33 cellular contexts compared by ENCODE assay signal in genomic region chr11:58164990-58165389, GRCh38. TPM values are rescaled to one million over a fixed set of nuclear protein-coding genes. Genes with fewer than 3 reads are reported as not detected.
"Had no signal": no experiment of that assay in that cellular context is flagged by ENCODE, and none has a peak within 500 bp of the region (broad histone marks: within the 10 kb centered on the region; RNA-seq: fewer than 3 reads in every experiment).

No MANE protein-coding gene starts in this region.

- H3K27ac ChIP-seq: heart left ventricle, left lung, lower lobe of right lung, prostate gland, sigmoid colon, spleen, suprapubic skin, thoracic aorta, tibial artery, uterus had no signal

- FAIRE-seq: keratinocyte, pancreas, small intestine had no signal

- H3K27me3 ChIP-seq: heart left ventricle, left lung, pancreas, sigmoid colon, suprapubic skin, tibial artery, uterus had no signal

- H3K4me3 ChIP-seq: heart left ventricle, left lung, lower lobe of right lung, pancreas, prostate gland, sigmoid colon, spleen, suprapubic skin, thoracic aorta, tibial artery, uterus had no signal

- H3K27ac Mint-ChIP-seq: naive B cell; natural killer cell; stimulated activated effector memory CD8-positive, alpha-beta T cell treated with anti-CD3 and anti-CD28 coated beads, Interleukin-12 subunit alpha, Interleukin-12 subunit beta, amount 100 ng/mL, for 72 hours; stimulated activated naive CD8-positive, alpha-beta T cell treated with anti-CD3 and anti-CD28 coated beads, Interleukin-15, Interleukin-2, amounts not matched to agents 100 ng/mL and 50 ng/mL, for 24 hours; type B pancreatic cell had no signal

- H3K4me1 ChIP-seq: heart left ventricle, left lung, lower lobe of right lung, pancreas, prostate gland, sigmoid colon, spleen, suprapubic skin, tibial artery, uterus had no signal

- H3K9me3 ChIP-seq: left lung, lower lobe of right lung, pancreas, prostate gland, sigmoid colon, spleen, suprapubic skin, thoracic aorta, tibial artery, uterus had no signal

- H3K9me3 Mint-ChIP-seq: natural killer cell; stimulated activated effector memory CD8-positive, alpha-beta T cell treated with anti-CD3 and anti-CD28 coated beads, Interleukin-12 subunit alpha, Interleukin-12 subunit beta, amount 100 ng/mL, for 72 hours; stimulated activated naive CD8-positive, alpha-beta T cell treated with anti-CD3 and anti-CD28 coated beads, Interleukin-15, Interleukin-2, amounts not matched to agents 100 ng/mL and 50 ng/mL, for 24 hours; type B pancreatic cell had no signal

- H3K4me3 Mint-ChIP-seq: naive B cell; natural killer cell; stimulated activated effector memory CD8-positive, alpha-beta T cell treated with anti-CD3 and anti-CD28 coated beads, Interleukin-12 subunit alpha, Interleukin-12 subunit beta, amount 100 ng/mL, for 72 hours; stimulated activated naive CD8-positive, alpha-beta T cell treated with anti-CD3 and anti-CD28 coated beads, Interleukin-15, Interleukin-2, amounts not matched to agents 100 ng/mL and 50 ng/mL, for 24 hours; type B pancreatic cell had no signal

- H3K36me3 ChIP-seq: heart left ventricle, left lung, lower lobe of right lung, pancreas, prostate gland, sigmoid colon, spleen, suprapubic skin, thoracic aorta, tibial artery, uterus had no signal

- ATAC-seq: heart left ventricle; left cardiac atrium; left lung; lower lobe of right lung; natural killer cell; right cardiac atrium; stimulated activated effector memory CD8-positive, alpha-beta T cell treated with anti-CD3 and anti-CD28 coated beads, Interleukin-12 subunit alpha, Interleukin-12 subunit beta, amount 100 ng/mL, for 72 hours had no signal

- DNase-seq: heart left ventricle; hippocampal formation; kidney glomerular epithelial cell; left cardiac atrium; left lung; lower lobe of right lung; mammary epithelial cell; mesenchymal stem cell; naive B cell; natural killer cell; pancreas; posterior cingulate gyrus; retina; right cardiac atrium; sigmoid colon; spleen; stimulated activated CD4-positive, alpha-beta T cell treated with anti-CD3 and anti-CD28 coated beads, Interleukin-4, amount 100 ng/mL, for 24 hours; stimulated activated naive CD4-positive, alpha-beta T cell; tibial artery; uterus had no signal

- H3K36me3 Mint-ChIP-seq: naive B cell; natural killer cell; stimulated activated effector memory CD8-positive, alpha-beta T cell treated with anti-CD3 and anti-CD28 coated beads, Interleukin-12 subunit alpha, Interleukin-12 subunit beta, amount 100 ng/mL, for 72 hours; type B pancreatic cell had no signal

- H3K4me1 Mint-ChIP-seq: naive B cell; natural killer cell; stimulated activated effector memory CD8-positive, alpha-beta T cell treated with anti-CD3 and anti-CD28 coated beads, Interleukin-12 subunit alpha, Interleukin-12 subunit beta, amount 100 ng/mL, for 72 hours had no signal

- H3K27me3 Mint-ChIP-seq: type B pancreatic cell had no signal

RNA-seq across cellular contexts. Expression of gene OR9Q2, which starts 23.9 kb away (rescaled TPM):
- total RNA-seq: heart left ventricle, left cardiac atrium, left lung, liver, lower lobe of right lung, mammary epithelial cell, natural killer cell, omental fat pad, pancreas, right cardiac atrium, sigmoid colon, spleen, subcutaneous adipose tissue, thoracic aorta, ureter, uterus had no signal
- polyA plus RNA-seq: heart left ventricle, keratinocyte, liver, mammary epithelial cell, neural cell, pancreas, right cardiac atrium, sigmoid colon, small intestine, spleen had no signal

RNA-seq across cellular contexts. Expression of gene OR1S2, which starts 39.0 kb away (rescaled TPM):
- total RNA-seq: heart left ventricle, left cardiac atrium, left lung, liver, lower lobe of right lung, mammary epithelial cell, natural killer cell, omental fat pad, pancreas, prostate gland, right cardiac atrium, sigmoid colon, spleen, subcutaneous adipose tissue, suprapubic skin, thoracic aorta, ureter, uterus had no signal
- polyA plus RNA-seq: heart left ventricle, keratinocyte, liver, mammary epithelial cell, neural cell, pancreas, right cardiac atrium, sigmoid colon, small intestine, spleen had no signal

RNA-seq across cellular contexts. Expression of gene OR9I1, which starts 39.7 kb away (rescaled TPM):
- total RNA-seq: heart left ventricle, left cardiac atrium, left lung, liver, lower lobe of right lung, mammary epithelial cell, natural killer cell, omental fat pad, pancreas, prostate gland, right cardiac atrium, sigmoid colon, spleen, subcutaneous adipose tissue, suprapubic skin, thoracic aorta, ureter, uterus had no signal
- polyA plus RNA-seq: heart left ventricle, keratinocyte, liver, mammary epithelial cell, neural cell, pancreas, right cardiac atrium, sigmoid colon, small intestine, spleen had no signal

RNA-seq across cellular contexts. Expression of gene OR1S1, which starts 47.5 kb away (rescaled TPM):
- total RNA-seq: heart left ventricle, left cardiac atrium, left lung, liver, lower lobe of right lung, mammary epithelial cell, natural killer cell, omental fat pad, pancreas, prostate gland, right cardiac atrium, sigmoid colon, spleen, subcutaneous adipose tissue, suprapubic skin, thoracic aorta, ureter, uterus had no signal
- polyA plus RNA-seq: heart left ventricle, keratinocyte, liver, mammary epithelial cell, neural cell, pancreas, right cardiac atrium, sigmoid colon, small intestine, spleen had no signal
